Comparison of ENCODE assay signal across 1 cellular context in the genomic region with DNA sequence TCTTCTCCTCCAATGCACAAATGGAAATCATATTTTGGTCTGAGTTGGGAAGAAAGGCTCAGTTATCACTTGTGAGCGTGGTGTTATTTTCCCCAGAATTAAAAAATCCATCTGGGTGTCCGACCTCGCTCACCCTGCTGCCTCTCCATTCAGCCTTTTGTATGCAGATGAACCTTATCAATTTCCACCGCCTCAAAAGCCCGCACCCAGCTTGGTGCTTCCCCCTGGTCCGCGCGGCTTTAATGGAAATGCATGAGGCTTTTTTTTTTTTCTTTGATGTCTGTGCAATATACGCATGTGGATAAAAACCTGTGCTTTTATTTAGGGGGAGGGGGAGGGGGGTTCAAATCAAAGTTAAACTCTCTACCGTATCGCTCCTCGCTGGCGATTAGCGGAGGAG.
TF ChIP-seq lines count a peak whose summit lies in the region.

No MANE protein-coding gene starts in this region.

TF ChIP-seq in WTC11, 78 proteins besides CTCF, POLR2A, EP300 and RAD21 (continued from another document):
- TF ChIP-seq, protein P1, sequence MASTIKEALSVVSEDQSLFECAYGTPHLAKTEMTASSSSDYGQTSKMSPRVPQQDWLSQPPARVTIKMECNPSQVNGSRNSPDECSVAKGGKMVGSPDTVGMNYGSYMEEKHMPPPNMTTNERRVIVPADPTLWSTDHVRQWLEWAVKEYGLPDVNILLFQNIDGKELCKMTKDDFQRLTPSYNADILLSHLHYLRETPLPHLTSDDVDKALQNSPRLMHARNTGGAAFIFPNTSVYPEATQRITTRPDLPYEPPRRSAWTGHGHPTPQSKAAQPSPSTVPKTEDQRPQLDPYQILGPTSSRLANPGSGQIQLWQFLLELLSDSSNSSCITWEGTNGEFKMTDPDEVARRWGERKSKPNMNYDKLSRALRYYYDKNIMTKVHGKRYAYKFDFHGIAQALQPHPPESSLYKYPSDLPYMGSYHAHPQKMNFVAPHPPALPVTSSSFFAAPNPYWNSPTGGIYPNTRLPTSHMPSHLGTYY (CRISPR knock-in tag; IDR thresholded peaks at IDR 0.05) = no peak
- TF ChIP-seq MYBL2 (CRISPR knock-in tag; IDR thresholded peaks at IDR 0.05) (no peak), ZNF423 (CRISPR knock-in tag; IDR thresholded peaks at IDR 0.05) (no peak), TP53 (CRISPR knock-in tag; IDR thresholded peaks at IDR 0.05) (no peak), NR2C2 (CRISPR knock-in tag; IDR thresholded peaks at IDR 0.05) (no peak), ZNF219 (CRISPR knock-in tag; IDR thresholded peaks at IDR 0.05; ENCODE audit: borderline replicate concordance) (no peak), ZNF425 (CRISPR knock-in tag; conservative IDR thresholded peaks at IDR 0.05) (no peak), EMX1 (CRISPR knock-in tag; IDR thresholded peaks at IDR 0.05) (no peak)
- TF ChIP-seq, protein P2, sequence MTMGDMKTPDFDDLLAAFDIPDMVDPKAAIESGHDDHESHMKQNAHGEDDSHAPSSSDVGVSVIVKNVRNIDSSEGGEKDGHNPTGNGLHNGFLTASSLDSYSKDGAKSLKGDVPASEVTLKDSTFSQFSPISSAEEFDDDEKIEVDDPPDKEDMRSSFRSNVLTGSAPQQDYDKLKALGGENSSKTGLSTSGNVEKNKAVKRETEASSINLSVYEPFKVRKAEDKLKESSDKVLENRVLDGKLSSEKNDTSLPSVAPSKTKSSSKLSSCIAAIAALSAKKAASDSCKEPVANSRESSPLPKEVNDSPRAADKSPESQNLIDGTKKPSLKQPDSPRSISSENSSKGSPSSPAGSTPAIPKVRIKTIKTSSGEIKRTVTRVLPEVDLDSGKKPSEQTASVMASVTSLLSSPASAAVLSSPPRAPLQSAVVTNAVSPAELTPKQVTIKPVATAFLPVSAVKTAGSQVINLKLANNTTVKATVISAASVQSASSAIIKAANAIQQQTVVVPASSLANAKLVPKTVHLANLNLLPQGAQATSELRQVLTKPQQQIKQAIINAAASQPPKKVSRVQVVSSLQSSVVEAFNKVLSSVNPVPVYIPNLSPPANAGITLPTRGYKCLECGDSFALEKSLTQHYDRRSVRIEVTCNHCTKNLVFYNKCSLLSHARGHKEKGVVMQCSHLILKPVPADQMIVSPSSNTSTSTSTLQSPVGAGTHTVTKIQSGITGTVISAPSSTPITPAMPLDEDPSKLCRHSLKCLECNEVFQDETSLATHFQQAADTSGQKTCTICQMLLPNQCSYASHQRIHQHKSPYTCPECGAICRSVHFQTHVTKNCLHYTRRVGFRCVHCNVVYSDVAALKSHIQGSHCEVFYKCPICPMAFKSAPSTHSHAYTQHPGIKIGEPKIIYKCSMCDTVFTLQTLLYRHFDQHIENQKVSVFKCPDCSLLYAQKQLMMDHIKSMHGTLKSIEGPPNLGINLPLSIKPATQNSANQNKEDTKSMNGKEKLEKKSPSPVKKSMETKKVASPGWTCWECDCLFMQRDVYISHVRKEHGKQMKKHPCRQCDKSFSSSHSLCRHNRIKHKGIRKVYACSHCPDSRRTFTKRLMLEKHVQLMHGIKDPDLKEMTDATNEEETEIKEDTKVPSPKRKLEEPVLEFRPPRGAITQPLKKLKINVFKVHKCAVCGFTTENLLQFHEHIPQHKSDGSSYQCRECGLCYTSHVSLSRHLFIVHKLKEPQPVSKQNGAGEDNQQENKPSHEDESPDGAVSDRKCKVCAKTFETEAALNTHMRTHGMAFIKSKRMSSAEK (CRISPR knock-in tag; IDR thresholded peaks at IDR 0.05; ENCODE audit: borderline replicate concordance) = no peak
- TF ChIP-seq, protein P3, sequence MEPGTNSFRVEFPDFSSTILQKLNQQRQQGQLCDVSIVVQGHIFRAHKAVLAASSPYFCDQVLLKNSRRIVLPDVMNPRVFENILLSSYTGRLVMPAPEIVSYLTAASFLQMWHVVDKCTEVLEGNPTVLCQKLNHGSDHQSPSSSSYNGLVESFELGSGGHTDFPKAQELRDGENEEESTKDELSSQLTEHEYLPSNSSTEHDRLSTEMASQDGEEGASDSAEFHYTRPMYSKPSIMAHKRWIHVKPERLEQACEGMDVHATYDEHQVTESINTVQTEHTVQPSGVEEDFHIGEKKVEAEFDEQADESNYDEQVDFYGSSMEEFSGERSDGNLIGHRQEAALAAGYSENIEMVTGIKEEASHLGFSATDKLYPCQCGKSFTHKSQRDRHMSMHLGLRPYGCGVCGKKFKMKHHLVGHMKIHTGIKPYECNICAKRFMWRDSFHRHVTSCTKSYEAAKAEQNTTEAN (CRISPR knock-in tag; IDR thresholded peaks at IDR 0.05) = no peak
TF ChIP-seq in WTC11: peak in this region for 0.
